In genomic region chr13:110950356-110950755, GRCh38 we compare ENCODE assay signal across 19 cellular contexts. TPM values are rescaled to one million over a fixed set of nuclear protein-coding genes. Genes with fewer than 3 reads are reported as not detected.
DNase-seq lines count a peak whose midpoint lies in the region; ATAC-seq, FAIRE-seq and TF ChIP-seq lines count a peak whose summit lies in the region.
"Had no signal": no experiment of that assay in that cellular context is flagged by ENCODE, and none has a peak within 500 bp of the region (broad histone marks: within the 10 kb centered on the region; RNA-seq: fewer than 3 reads in every experiment).

No MANE protein-coding gene starts in this region.

- peak overlapping the region; percentile 49 to 90 (median 76) for H3K4me2 ChIP-seq in BLaER1 treated with 17β-estradiol and CSF1 and Interleukin-3, amounts not matched to agents 10 nM and 100 nM
- H3K4me2 ChIP-seq in K562 (ENCODE audit: insufficient read depth, low read length): no peak overlapping the region
- H3K4me2 ChIP-seq: GM23338 had no signal

- no peaks in the 10 kb centered on the region for H4K20me1 ChIP-seq in BLaER1 treated with 17β-estradiol and CSF1 and Interleukin-3, amounts not matched to agents 10 nM and 100 nM
- H4K20me1 ChIP-seq in K562 (replicated peaks; ENCODE audit: control insufficient read depth, insufficient read depth, low read length): no peaks in the 10 kb centered on the region

- 0 out of 22 replicates have a peak overlapping the region, but pooled peaks of 1 of the 11 experiments have one; percentile 2 for H3K9ac ChIP-seq in BLaER1 treated with 17β-estradiol and CSF1 and Interleukin-3, amounts not matched to agents 10 nM and 100 nM
- H3K9ac ChIP-seq in K562 (ENCODE audit: insufficient read depth in 1 of 2, low read depth in 2 of 2, low read length in 2 of 2): no peak overlapping the region

- H3K9me1 ChIP-seq in K562 (ENCODE audit: control insufficient read depth, insufficient read depth, low read length): no peaks in the 10 kb centered on the region

- CTCF ChIA-PET in GM10248 (lab: Yijun Ruan, JAX) (no interaction called here), K562 (lab: Yijun Ruan, JAX; ENCODE audit: low intra/inter-chr PET ratio) (no interaction called here)

- H2AFZ ChIP-seq in K562 (ENCODE audit: low read depth, low read length): 0 out of 2 replicates have a peak overlapping the region, but pooled peaks have one; percentile 32
- H2AFZ ChIP-seq: GM23338 had no signal

- FAIRE-seq in K562 (lab: Jason Lieb, UNC): no peak
- FAIRE-seq: A204.1, H54 had no signal

- 0 out of 22 replicates have a peak, but pooled peaks cover 0 to 4% (median 0%) of the 10 kb centered on the region in 11 experiments for H3K36me3 ChIP-seq in BLaER1 treated with 17β-estradiol and CSF1 and Interleukin-3, amounts not matched to agents 10 nM and 100 nM
- H3K36me3 ChIP-seq in K562 (ENCODE audit: control insufficient read depth, insufficient read depth, low read length) (no peaks in the 10 kb centered on the region), thyroid gland (no peaks in the 10 kb centered on the region)
- H3K36me3 ChIP-seq: BE2C had no signal

- TF ChIP-seq POLR2A in K562 (conservative IDR thresholded peaks at IDR 0.05) (no peak), thyroid gland (IDR thresholded peaks at IDR 0.05) (no peak)

- TF ChIP-seq CTCF in GM10248 (IDR thresholded peaks at IDR 0.05; ENCODE audit: control extremely low read depth, extremely low read depth, low read depth, missing control alignments) (no peak), K562 (IDR thresholded peaks at IDR 0.05 in 2 of 3, conservative IDR thresholded peaks at IDR 0.05 in 1 of 3; ENCODE audit: insufficient read depth in 2 of 3, low read depth in 1 of 3, low read length in 3 of 3) (no peak), thyroid gland (IDR thresholded peaks at IDR 0.05) (no peak)

- TF ChIP-seq EP300 in K562 (IDR thresholded peaks at IDR 0.05; ENCODE audit: low read length): no peak

- H3K4me3 ChIP-seq in BLaER1 treated with 17β-estradiol and CSF1 and Interleukin-3, amounts not matched to agents 10 nM and 100 nM: peak overlapping the region in 4 of 10 experiments; percentile 6 to 27 (median 16); a peak in 5 of 20 replicates
- H3K4me3 ChIP-seq in K562: no peak overlapping the region
- H3K4me3 ChIP-seq in thyroid gland (replicated peaks in 1 of 3): no peak overlapping the region
- H3K4me3 ChIP-seq: GM23338 had no signal

- ATAC-seq in K562 (no peak), GM18511 (IDR thresholded peaks at IDR 0.05; ENCODE audit: unreplicated experiment) (no peak)
- ATAC-seq: CD8-positive, alpha-beta T cell; GM23338 had no signal

- no peaks in the 10 kb centered on the region for H3K79me2 ChIP-seq in K562 (ENCODE audit: control insufficient read depth, insufficient read depth, low read length)

- peak; percentile 10 for DNase-seq in GM10248 (ENCODE audit: extremely low spot score)
- DNase-seq in K562 (ENCODE audit: extremely low read depth in 1 of 4, low spot score in 3 of 4): no peak
- no peak for DNase-seq in NCI-H69 (lab: John Stamatoyannopoulos, UW)
- no peak for DNase-seq in thyroid gland
- DNase-seq: ACHN; BE2C; CD8-positive, alpha-beta T cell; DMS 273 treated with DMSO at 0.1 percent for 48 hours; DMS53; DND-41; EL; HCEC 1CT; HFFc6 had no signal

- no peaks in the 10 kb centered on the region for H3K27me3 ChIP-seq in BLaER1 treated with 17β-estradiol and CSF1 and Interleukin-3, amounts not matched to agents 10 nM and 100 nM
- no peaks in the 10 kb centered on the region for H3K27me3 ChIP-seq in K562 (ENCODE audit: control insufficient read depth in 2 of 2, insufficient read depth in 2 of 2, low read length in 2 of 2)
- H3K27me3 ChIP-seq in thyroid gland: no peaks in the 10 kb centered on the region

- POLR2A ChIA-PET in GM10248 (lab: Yijun Ruan, JAX): no interaction called here
- POLR2A ChIA-PET in K562 (lab: Yijun Ruan, JAX): no interaction called here

- in situ Hi-C loops in K562 (cut with MboI): loop anchor here (10.0 kb wide), 1 partner anchor 1444 kb away; no protein-coding TSS in a partner anchor

- BruUV-seq in K562 (replicated peaks; lab: Mats Ljungman, UMichigan): no TSS peak

- 73% methylated on average over 7 of the region's 8 CpGs for WGBS in K562 (ENCODE audit: insufficient coverage, low coverage, missing lambda C conversion rate)
- 80 to 87% methylated on average over 8 of the region's 8 CpGs for WGBS in thyroid gland, 2 donors

- TF ChIP-seq RAD21 in K562 (CRISPR knock-in tag; conservative IDR thresholded peaks at IDR 0.05 in 1 of 2, IDR thresholded peaks at IDR 0.05 in 1 of 2): no peak

- peak overlapping the region in 6 of 11 experiments; percentile 23 to 41 (median 34); a peak in 5 of 22 replicates for H3K27ac ChIP-seq in BLaER1 treated with 17β-estradiol and CSF1 and Interleukin-3, amounts not matched to agents 10 nM and 100 nM
- H3K27ac ChIP-seq in K562 (ENCODE audit: extremely low read depth, low read depth, low read length) (no peak overlapping the region; the same call in 2 of the 3 replicates), thyroid gland (no peak overlapping the region)
- H3K27ac ChIP-seq: HL-60 had no signal

- H3K9me3 ChIP-seq in BLaER1 treated with 17β-estradiol and CSF1 and Interleukin-3, amounts not matched to agents 10 nM and 100 nM (replicated peaks in 1 of 11): peaks cover 19 to 29% (median 21%) of the 10 kb centered on the region in 11 experiments
- H3K9me3 ChIP-seq in K562 (replicated peaks; ENCODE audit: control insufficient read depth, insufficient read depth, low read depth, low read length) (no peaks in the 10 kb centered on the region), thyroid gland (no peaks in the 10 kb centered on the region)
- H3K9me3 ChIP-seq: BE2C had no signal

- peaks cover 42 to 70% (median 48%) of the 10 kb centered on the region in 10 experiments for H3K4me1 ChIP-seq in BLaER1 treated with 17β-estradiol and CSF1 and Interleukin-3, amounts not matched to agents 10 nM and 100 nM
- H3K4me1 ChIP-seq in K562 (replicated peaks in 1 of 2; ENCODE audit: control insufficient read depth in 2 of 2, insufficient read depth in 2 of 2, low read length in 2 of 2) (peaks cover 0 to 29% of the 10 kb centered on the region in 2 experiments; a peak in 4 of 5 replicates), thyroid gland (no peaks in the 10 kb centered on the region)
- H3K4me1 ChIP-seq: BE2C had no signal

- intact Hi-C loops in K562 (cut with micrococcal nuclease) (no loop called here), thyroid gland (cut with DNase I) (no loop called here)

TF ChIP-seq in K562, 482 proteins besides CTCF, POLR2A, EP300 and RAD21:
- TF ChIP-seq ZNF644 (tag; IDR thresholded peaks at IDR 0.05; ENCODE audit: low read depth): no peak
- TF ChIP-seq RUNX1 (IDR thresholded peaks at IDR 0.05; ENCODE audit: low read depth): no peak
- TF ChIP-seq EGR1 (conservative IDR thresholded peaks at IDR 0.05): no peak
- no peak for TF ChIP-seq ZNF512 (tag; IDR thresholded peaks at IDR 0.05)
- no peak for TF ChIP-seq SMAD1 (IDR thresholded peaks at IDR 0.05; ENCODE audit: low read depth, low read length, partially characterized antibody)

RNA-seq across cellular contexts. Expression of gene ANKRD10, which starts 35.5 kb away (rescaled TPM):
- 178 and 324 TPM in 2 replicates for total RNA-seq in K562 (2011; cell fraction: chromatin; rRNA removed; ENCODE audit: low replicate concordance)
- total RNA-seq in K562 (2011; cell fraction: nucleolus; rRNA removed): 159 and 175 TPM in 2 replicates
- 205 and 428 TPM in 2 replicates for total RNA-seq in K562 (2011; cell fraction: nucleoplasm; rRNA removed)
- total RNA-seq in K562 (2014; rRNA removed) (45.0 and 50.2 TPM in 2 replicates), K562 (2014; rRNA removed; fragmentation: Illumina TruSeq; extraction: Trizol) (53.0 and 67.7 TPM in 2 replicates), K562 (2015; rRNA removed; fragmentation: Illumina TruSeq; extraction: Trizol) (45.4 and 61.9 TPM in 2 replicates), K562 (2021) (46.9 and 55.0 TPM in 2 replicates), thyroid gland (100 to 1,000 TPM; 105 to 168 (median 135) TPM)
- polyA plus RNA-seq in K562 (2011; rRNA removed) (169 and 183 TPM in 2 replicates), K562 (2014; fragmentation: Illumina TruSeq; extraction: Trizol) (21.7 and 23.2 TPM in 2 replicates), K562 (2014; fragmentation: Nextera tagmentation; extraction: Ambion mirVana) (10 to 100 TPM; 22.1 to 31.0 TPM), K562 (2014; rRNA removed) (36.8 and 40.2 TPM in 2 replicates)
- polyA plus RNA-seq in K562 (2011; cell fraction: cytosol; rRNA removed): 54.2 and 61.3 TPM in 2 replicates
- polyA plus RNA-seq in K562 (2011; cell fraction: nucleus; rRNA removed): 416 and 593 TPM in 2 replicates
- 32.3 and 57.8 TPM in 2 replicates for polyA plus RNA-seq in K562 (2012)
- polyA minus RNA-seq in K562 (2011; rRNA and poly(A)+ RNA removed): 108 and 129 TPM in 2 replicates
- 91.0 and 108 TPM in 2 replicates for polyA minus RNA-seq in K562 (2011; cell fraction: cytosol; rRNA and poly(A)+ RNA removed)
- 588 and 736 TPM in 2 replicates for polyA minus RNA-seq in K562 (2011; cell fraction: nucleus; rRNA and poly(A)+ RNA removed)

Comparison
In these comparisons a context has a peak if more than half of its experiments do, and no peak if none do; other contexts are left out.
1. H3K27ac ChIP-seq: peak in BLaER1 treated with 17β-estradiol and CSF1 and Interleukin-3, amounts not matched to agents 10 nM and 100 nM (6 of 11); none in K562 (single experiment) and thyroid gland (0 of 3).